In the genomic region with DNA sequence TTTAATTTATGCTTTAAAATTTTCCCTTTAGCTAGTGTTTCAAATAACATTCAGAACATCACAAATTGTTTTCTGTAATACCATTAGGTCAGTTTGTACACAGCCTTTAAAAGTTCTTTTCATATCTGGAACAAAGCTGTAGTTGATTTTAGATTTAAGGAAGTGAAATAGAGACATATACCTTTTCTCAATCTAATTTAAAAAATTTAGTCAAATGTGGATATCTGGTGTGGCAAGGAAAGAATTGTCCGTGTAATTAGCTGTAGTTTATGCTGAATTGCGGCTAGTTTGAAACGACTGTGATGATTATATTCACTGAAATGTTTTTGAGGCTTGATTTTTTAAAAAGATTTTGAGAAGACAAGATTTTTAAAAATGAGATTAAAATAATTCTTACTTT, we compare ENCODE assay signal across 30 cellular contexts. TPM values are rescaled to one million over a fixed set of nuclear protein-coding genes. Genes with fewer than 3 reads are reported as not detected.
"Had no signal": no experiment of that assay in that cellular context is flagged by ENCODE, and none has a peak within 500 bp of the region (broad histone marks: within the 10 kb centered on the region; RNA-seq: fewer than 3 reads in every experiment).

No MANE protein-coding gene starts in this region.

- H3K9me3 Mint-ChIP-seq: activated CD4-positive, alpha-beta memory T cell treated with anti-CD3 and anti-CD28 coated beads for 36 hours; activated CD4-positive, alpha-beta T cell treated with anti-CD3 and anti-CD28 coated beads, Interleukin-2, amount 10 ng/mL, durations not matched to agents 7 days and 5 days; activated naive CD4-positive, alpha-beta T cell treated with anti-CD3 and anti-CD28 coated beads, Interleukin-2, amount 50 U/mL, for 72 hours; activated naive CD8-positive, alpha-beta T cell treated with anti-CD3 and anti-CD28 coated beads, Interleukin-2, amount 50 U/mL, for 24 hours; activated T-cell treated with anti-CD3 and anti-CD28 coated beads, Interleukin-2, amount 50 U/mL, for 4 hours; brain; central memory CD8-positive, alpha-beta T cell; T-helper 1 cell treated with Interleukin-12 subunit alpha and Interleukin-12 subunit beta and Interleukin-4 antibody, amounts not matched to agents 30 μg/mL and 1 μg/mL, for 36 hours had no signal

- H3K4me1 ChIP-seq: ascending aorta, SJSA1 had no signal

- H3K27me3 Mint-ChIP-seq: activated CD4-positive, alpha-beta T cell treated with anti-CD3 and anti-CD28 coated beads, Interleukin-2, amount 10 ng/mL, durations not matched to agents 7 days and 5 days; brain had no signal

- H3K4me3 ChIP-seq: ascending aorta, MG63, SJSA1 had no signal

- ATAC-seq: activated naive CD4-positive, alpha-beta T cell treated with anti-CD3 and anti-CD28 coated beads, Interleukin-2, amount 50 U/mL, for 72 hours; activated naive CD8-positive, alpha-beta T cell treated with anti-CD3 and anti-CD28 coated beads, Interleukin-2, amount 50 U/mL, for 24 hours; activated T-cell treated with anti-CD3 and anti-CD28 coated beads, Interleukin-2, amount 50 U/mL, for 4 hours; PC-3; SK-N-SH treated with all-trans-retinoic acid at 6 μM for 48 hours had no signal

- H3K27ac Mint-ChIP-seq: activated CD4-positive, alpha-beta memory T cell treated with anti-CD3 and anti-CD28 coated beads for 36 hours; activated CD4-positive, alpha-beta T cell treated with anti-CD3 and anti-CD28 coated beads, Interleukin-2, amount 10 ng/mL, durations not matched to agents 7 days and 5 days; activated naive CD4-positive, alpha-beta T cell treated with anti-CD3 and anti-CD28 coated beads, Interleukin-2, amount 50 U/mL, for 72 hours; activated naive CD8-positive, alpha-beta T cell treated with anti-CD3 and anti-CD28 coated beads, Interleukin-2, amount 50 U/mL, for 24 hours; brain; T-helper 1 cell treated with Interleukin-12 subunit alpha and Interleukin-12 subunit beta and Interleukin-4 antibody, amounts not matched to agents 30 μg/mL and 1 μg/mL, for 36 hours had no signal

- FAIRE-seq: RCC 7860 had no signal

- H3K36me3 Mint-ChIP-seq: activated CD4-positive, alpha-beta memory T cell treated with anti-CD3 and anti-CD28 coated beads for 36 hours; activated naive CD4-positive, alpha-beta T cell treated with anti-CD3 and anti-CD28 coated beads, Interleukin-2, amount 50 U/mL, for 72 hours had no signal

- H3K9me3 ChIP-seq: ascending aorta, MG63, SJSA1 had no signal

- H3K4me3 Mint-ChIP-seq: activated CD4-positive, alpha-beta memory T cell treated with anti-CD3 and anti-CD28 coated beads for 36 hours; activated CD4-positive, alpha-beta T cell treated with anti-CD3 and anti-CD28 coated beads, Interleukin-2, amount 10 ng/mL, durations not matched to agents 7 days and 5 days; activated naive CD8-positive, alpha-beta T cell treated with anti-CD3 and anti-CD28 coated beads, Interleukin-2, amount 50 U/mL, for 24 hours; activated T-cell treated with anti-CD3 and anti-CD28 coated beads, Interleukin-2, amount 50 U/mL, for 4 hours; brain; central memory CD8-positive, alpha-beta T cell; T-helper 1 cell treated with Interleukin-12 subunit alpha and Interleukin-12 subunit beta and Interleukin-4 antibody, amounts not matched to agents 30 μg/mL and 1 μg/mL, for 36 hours had no signal

- H3K27ac ChIP-seq: ascending aorta, SJSA1 had no signal

- H3K27me3 ChIP-seq: ascending aorta, MG63, SJSA1 had no signal

- H3K36me3 ChIP-seq: ascending aorta, MG63, SJSA1 had no signal

- H3K4me1 Mint-ChIP-seq: activated CD4-positive, alpha-beta T cell treated with anti-CD3 and anti-CD28 coated beads, Interleukin-2, amount 10 ng/mL, durations not matched to agents 7 days and 5 days; activated naive CD8-positive, alpha-beta T cell treated with anti-CD3 and anti-CD28 coated beads, Interleukin-2, amount 50 U/mL, for 24 hours; central memory CD8-positive, alpha-beta T cell had no signal

- DNase-seq: activated CD4-positive, alpha-beta memory T cell treated with anti-CD3 and anti-CD28 coated beads for 36 hours; activated CD4-positive, alpha-beta T cell treated with anti-CD3 and anti-CD28 coated beads, Interleukin-2, amount 10 ng/mL, durations not matched to agents 7 days and 5 days; activated CD4-positive, CD25-positive, alpha-beta regulatory T cell; activated CD8-positive, alpha-beta memory T cell treated with anti-CD3 and anti-CD28 coated beads for 24 hours; activated effector memory CD4-positive, alpha-beta T cell treated with anti-CD3 and anti-CD28 coated beads, Interleukin-2, amount 50 U/mL, for 16 hours; activated naive CD4-positive, alpha-beta T cell treated with Interleukin-2 at 50 U/mL for 16 hours; activated naive CD8-positive, alpha-beta T cell treated with anti-CD3 and anti-CD28 coated beads, Interleukin-2, amount 50 U/mL, for 24 hours; activated T-cell treated with anti-CD3 and anti-CD28 coated beads, Interleukin-2, amount 50 U/mL, for 4 hours; amniotic stem cell; MG63; MV-4-11; NCI-H1092 treated with DMSO at 0.1 percent for 48 hours; NCI-H1417 treated with DMSO at 0.1 percent for 48 hours; NCI-H1694; NCI-H2029; NCI-H2107; NCI-H2171 treated with DMSO at 0.1 percent for 48 hours; NCI-H226; NCI-H526; NCI-H774; PC-3; SHP77 had no signal

RNA-seq across cellular contexts. Expression of a gene that starts 59.9 kb away (rescaled TPM):
- total RNA-seq: ascending aorta had no signal
